In genomic region chr2:26848336-26849055, GRCh38 we compare ENCODE assay signal across 8 cellular contexts. TPM values are rescaled to one million over a fixed set of nuclear protein-coding genes. Genes with fewer than 3 reads are reported as not detected.
A peak's percentile ranks its signal among the peaks of the same experiment; 100 is the strongest.
DNase-seq lines count a peak whose midpoint lies in the region; ATAC-seq and TF ChIP-seq lines count a peak whose summit lies in the region.

No MANE protein-coding gene starts in this region.

- no peak overlapping the region for H3K18ac ChIP-seq in trophoblast cell (ENCODE audit: low read length)

- no peak overlapping the region for H4K91ac ChIP-seq in trophoblast cell (ENCODE audit: low read depth, low read length)

- peak; percentile 58 for ATAC-seq in SK-N-SH treated with all-trans-retinoic acid at 6 μM for 48 hours

- H3K9ac ChIP-seq in trophoblast cell (ENCODE audit: low read length), result no peak overlapping the region

- H3K14ac ChIP-seq in trophoblast cell (ENCODE audit: low read length), result no peak overlapping the region

- H3K4me3 ChIP-seq in esophagus (ENCODE audit: low read depth in 1 of 2, low read length in 2 of 2), result peak overlapping the region; percentile 13 to 35
- H3K4me3 ChIP-seq in trophoblast cell (ENCODE audit: low read depth, low read length), result peak overlapping the region; percentile 71

- H3K79me1 ChIP-seq in trophoblast cell (ENCODE audit: low read length), result no peaks in the 10 kb centered on the region

- peak; percentile 63 for DNase-seq in activated effector memory CD4-positive, alpha-beta T cell treated with anti-CD3 and anti-CD28 coated beads, Interleukin-2, amount 50 U/mL, for 16 hours
- DNase-seq in activated effector memory CD4-positive, alpha-beta T cell treated with Interleukin-2 at 50 U/mL for 16 hours, result no peak
- DNase-seq in trophoblast cell, result no peak
- no peak for DNase-seq in UCSD-AML1 (lab: John Stamatoyannopoulos, UW; ENCODE audit: unreplicated experiment)
- DNase-seq in GF-D8 (lab: John Stamatoyannopoulos, UW), result no peak
- DNase-seq in NK-92 (lab: John Stamatoyannopoulos, UW; ENCODE audit: unreplicated experiment), result no peak

- no peak overlapping the region for H2BK12ac ChIP-seq in trophoblast cell (ENCODE audit: low read length)

- H2AFZ ChIP-seq in trophoblast cell (ENCODE audit: insufficient read depth, low read length, poor library complexity), result peak overlapping the region; percentile 73

- no peak overlapping the region for H3K23ac ChIP-seq in trophoblast cell (ENCODE audit: low read length)

- H3K27me3 ChIP-seq in esophagus (ENCODE audit: control insufficient read depth in 1 of 2, insufficient read depth in 2 of 2, low read length in 2 of 2) (peaks cover 0 to 39% of the 10 kb centered on the region in 2 donors), trophoblast cell (ENCODE audit: insufficient read depth, low read length) (peaks cover 49% of the 10 kb centered on the region)

- WGBS in esophagus, 2 donors, result 1% methylated on average over 49 to 75 of the region's 75 CpGs
- WGBS in trophoblast cell (ENCODE audit: extremely low coverage, insufficient coverage, insufficient read length), result no CpG with 5 or more reads among the region's 75 CpGs

- no peak overlapping the region for H3K27ac ChIP-seq in esophagus (ENCODE audit: low read depth in 2 of 2, low read length in 1 of 2)
- H3K27ac ChIP-seq in trophoblast cell (ENCODE audit: low read depth, low read length), result no peak overlapping the region

- no peak overlapping the region for H4K12ac ChIP-seq in trophoblast cell (ENCODE audit: low read depth, low read length)

- no peak overlapping the region for H2BK120ac ChIP-seq in trophoblast cell (ENCODE audit: insufficient read depth, low read length, poor library complexity)

- H3K36me3 ChIP-seq in esophagus (ENCODE audit: control insufficient read depth in 2 of 2, insufficient read depth in 2 of 2, low read length in 1 of 2), result no peaks in the 10 kb centered on the region
- H3K36me3 ChIP-seq in trophoblast cell (ENCODE audit: control insufficient read depth in 1 of 2, insufficient read depth in 2 of 2, low read length in 2 of 2), result no peaks in the 10 kb centered on the region

- H3K4me1 ChIP-seq in esophagus (ENCODE audit: control insufficient read depth in 2 of 2, insufficient read depth in 2 of 2, low read length in 1 of 2), result peaks cover 11 to 17% of the 10 kb centered on the region in 2 donors
- H3K4me1 ChIP-seq in trophoblast cell (ENCODE audit: control insufficient read depth in 1 of 2, insufficient read depth in 2 of 2, low read length in 2 of 2), result peaks cover 5 to 13% of the 10 kb centered on the region in 2 experiments

- no peak overlapping the region for H2BK5ac ChIP-seq in trophoblast cell (ENCODE audit: low read depth, low read length, poor library complexity)

- H3K79me2 ChIP-seq in trophoblast cell (ENCODE audit: control insufficient read depth, insufficient read depth, low read length, poor library complexity), result no peaks in the 10 kb centered on the region

- H3K4ac ChIP-seq in trophoblast cell (ENCODE audit: low read depth, low read length), result no peak overlapping the region

- peak overlapping the region; percentile 80 for H3K4me2 ChIP-seq in trophoblast cell (ENCODE audit: low read length)

- H4K8ac ChIP-seq in trophoblast cell (ENCODE audit: low read depth, low read length), result no peak overlapping the region

- H3K9me3 ChIP-seq in esophagus (ENCODE audit: control insufficient read depth in 2 of 2, insufficient read depth in 1 of 2, low read depth in 1 of 2, low read length in 1 of 2) (no peaks in the 10 kb centered on the region), trophoblast cell (ENCODE audit: insufficient read depth, low read depth, low read length) (peaks cover 8% of the 10 kb centered on the region)

- no peak overlapping the region for H2AK5ac ChIP-seq in trophoblast cell (ENCODE audit: low read length)

TF ChIP-seq in SK-N-SH treated with all-trans-retinoic acid at 6 μM for 48 hours, 23 proteins besides CTCF, POLR2A, EP300 and RAD21:
- TF ChIP-seq PPARA (CRISPR knock-in tag; IDR thresholded peaks at IDR 0.05; ENCODE audit: borderline replicate concordance), result no peak
- TF ChIP-seq ZNF70 (CRISPR knock-in tag; IDR thresholded peaks at IDR 0.05), result no peak
- TF ChIP-seq ZFP3 (CRISPR knock-in tag; IDR thresholded peaks at IDR 0.05), result no peak
- no peak for TF ChIP-seq RARB (CRISPR knock-in tag; IDR thresholded peaks at IDR 0.05)
- no peak for TF ChIP-seq ZC3H10 (CRISPR knock-in tag; IDR thresholded peaks at IDR 0.05)
- no peak for TF ChIP-seq SNAI2 (CRISPR knock-in tag; IDR thresholded peaks at IDR 0.05)
- TF ChIP-seq GLIS3 (CRISPR knock-in tag; IDR thresholded peaks at IDR 0.05), result no peak
- TF ChIP-seq, protein P1, sequence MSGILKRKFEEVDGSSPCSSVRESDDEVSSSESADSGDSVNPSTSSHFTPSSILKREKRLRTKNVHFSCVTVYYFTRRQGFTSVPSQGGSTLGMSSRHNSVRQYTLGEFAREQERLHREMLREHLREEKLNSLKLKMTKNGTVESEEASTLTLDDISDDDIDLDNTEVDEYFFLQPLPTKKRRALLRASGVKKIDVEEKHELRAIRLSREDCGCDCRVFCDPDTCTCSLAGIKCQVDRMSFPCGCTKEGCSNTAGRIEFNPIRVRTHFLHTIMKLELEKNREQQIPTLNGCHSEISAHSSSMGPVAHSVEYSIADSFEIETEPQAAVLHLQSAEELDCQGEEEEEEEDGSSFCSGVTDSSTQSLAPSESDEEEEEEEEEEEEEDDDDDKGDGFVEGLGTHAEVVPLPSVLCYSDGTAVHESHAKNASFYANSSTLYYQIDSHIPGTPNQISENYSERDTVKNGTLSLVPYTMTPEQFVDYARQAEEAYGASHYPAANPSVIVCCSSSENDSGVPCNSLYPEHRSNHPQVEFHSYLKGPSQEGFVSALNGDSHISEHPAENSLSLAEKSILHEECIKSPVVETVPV (CRISPR knock-in tag; IDR thresholded peaks at IDR 0.05), result no peak
- no peak for TF ChIP-seq ARNTL (CRISPR knock-in tag; IDR thresholded peaks at IDR 0.05; ENCODE audit: borderline replicate concordance, low read depth)
- TF ChIP-seq OSR1 (CRISPR knock-in tag; IDR thresholded peaks at IDR 0.05), result no peak
- TF ChIP-seq POU6F1 (CRISPR knock-in tag; IDR thresholded peaks at IDR 0.05; ENCODE audit: borderline replicate concordance, low read depth), result no peak
- TF ChIP-seq ISL1 (CRISPR knock-in tag; IDR thresholded peaks at IDR 0.05), result no peak
- TF ChIP-seq, protein P2, sequence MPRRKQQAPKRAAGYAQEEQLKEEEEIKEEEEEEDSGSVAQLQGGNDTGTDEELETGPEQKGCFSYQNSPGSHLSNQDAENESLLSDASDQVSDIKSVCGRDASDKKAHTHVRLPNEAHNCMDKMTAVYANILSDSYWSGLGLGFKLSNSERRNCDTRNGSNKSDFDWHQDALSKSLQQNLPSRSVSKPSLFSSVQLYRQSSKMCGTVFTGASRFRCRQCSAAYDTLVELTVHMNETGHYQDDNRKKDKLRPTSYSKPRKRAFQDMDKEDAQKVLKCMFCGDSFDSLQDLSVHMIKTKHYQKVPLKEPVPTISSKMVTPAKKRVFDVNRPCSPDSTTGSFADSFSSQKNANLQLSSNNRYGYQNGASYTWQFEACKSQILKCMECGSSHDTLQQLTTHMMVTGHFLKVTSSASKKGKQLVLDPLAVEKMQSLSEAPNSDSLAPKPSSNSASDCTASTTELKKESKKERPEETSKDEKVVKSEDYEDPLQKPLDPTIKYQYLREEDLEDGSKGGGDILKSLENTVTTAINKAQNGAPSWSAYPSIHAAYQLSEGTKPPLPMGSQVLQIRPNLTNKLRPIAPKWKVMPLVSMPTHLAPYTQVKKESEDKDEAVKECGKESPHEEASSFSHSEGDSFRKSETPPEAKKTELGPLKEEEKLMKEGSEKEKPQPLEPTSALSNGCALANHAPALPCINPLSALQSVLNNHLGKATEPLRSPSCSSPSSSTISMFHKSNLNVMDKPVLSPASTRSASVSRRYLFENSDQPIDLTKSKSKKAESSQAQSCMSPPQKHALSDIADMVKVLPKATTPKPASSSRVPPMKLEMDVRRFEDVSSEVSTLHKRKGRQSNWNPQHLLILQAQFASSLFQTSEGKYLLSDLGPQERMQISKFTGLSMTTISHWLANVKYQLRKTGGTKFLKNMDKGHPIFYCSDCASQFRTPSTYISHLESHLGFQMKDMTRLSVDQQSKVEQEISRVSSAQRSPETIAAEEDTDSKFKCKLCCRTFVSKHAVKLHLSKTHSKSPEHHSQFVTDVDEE (CRISPR knock-in tag; IDR thresholded peaks at IDR 0.05), result no peak
- no peak for TF ChIP-seq CSDC2 (CRISPR knock-in tag; IDR thresholded peaks at IDR 0.05)

RNA-seq across cellular contexts. Expression of gene DPYSL5, which starts 0.6 kb away (rescaled TPM):
- polyA plus RNA-seq in esophagus, result not detected
- 0.05 and 0.06 TPM in 2 replicates for polyA plus RNA-seq in trophoblast cell (2013)
